8 cellular contexts compared by ENCODE assay signal in the genomic region with DNA sequence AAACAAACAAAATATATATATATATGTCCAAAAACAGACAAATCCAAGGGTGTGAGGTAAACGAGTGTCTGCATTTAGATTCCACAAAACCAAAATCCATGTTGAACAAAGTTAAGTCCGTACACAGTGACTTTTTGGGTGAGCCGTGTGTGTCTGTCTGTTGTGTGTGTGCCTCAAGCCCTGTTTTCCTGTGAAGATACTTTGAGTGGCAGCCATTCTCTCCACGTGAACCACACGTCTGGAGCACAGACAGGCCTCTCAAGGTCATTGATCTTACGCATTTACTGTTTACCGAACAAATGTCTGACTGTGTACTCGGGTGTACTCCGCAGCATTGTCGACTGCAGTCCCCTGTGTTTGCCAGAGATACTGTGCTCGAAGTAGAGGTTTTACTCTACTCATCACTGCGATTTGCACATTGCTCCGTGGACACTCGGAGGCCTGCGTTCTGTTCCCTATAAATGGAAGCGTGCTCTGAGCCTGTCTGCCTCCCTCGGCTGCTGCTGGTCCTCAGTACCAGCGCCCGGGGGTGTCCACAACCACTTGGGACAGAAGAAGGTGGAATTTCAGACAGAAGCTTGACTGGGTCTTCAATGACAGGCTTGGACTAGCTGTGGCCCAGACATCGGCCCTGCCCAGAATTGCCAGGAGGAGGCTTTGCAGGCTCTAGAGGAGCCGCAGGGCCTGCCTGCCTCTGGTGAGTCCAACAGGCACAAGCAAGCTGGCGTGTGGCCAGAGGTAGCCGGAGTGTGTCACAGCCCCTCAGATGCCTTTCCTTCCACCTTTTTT. TPM values are rescaled to one million over a fixed set of nuclear protein-coding genes. Genes with fewer than 3 reads are reported as not detected.
DNase-seq lines count a peak whose midpoint lies in the region; ATAC-seq and TF ChIP-seq lines count a peak whose summit lies in the region.
"Had no signal": no experiment of that assay in that cellular context is flagged by ENCODE, and none has a peak within 500 bp of the region (broad histone marks: within the 10 kb centered on the region; RNA-seq: fewer than 3 reads in every experiment).

No MANE protein-coding gene starts in this region.

- H3K27me3 ChIP-seq in tibial nerve: no peaks in the 10 kb centered on the region

- no peak for TF ChIP-seq POLR2A in tibial nerve (IDR thresholded peaks at IDR 0.05)

- TF ChIP-seq CTCF in tibial nerve (IDR thresholded peaks at IDR 0.05): no peak

- H3K4me1 ChIP-seq in mesodermal cell (ENCODE audit: control insufficient read depth, insufficient read depth, low read length, poor library complexity, severe bottlenecking) (peaks cover 30% of the 10 kb centered on the region), tibial nerve (peaks cover 0 to 70% (median 36%) of the 10 kb centered on the region in 4 donors)

- H3K36me3 ChIP-seq in mesodermal cell (ENCODE audit: control insufficient read depth, insufficient read depth, low read length) (peaks cover 48% of the 10 kb centered on the region), tibial nerve (peaks cover 0 to 41% (median 12%) of the 10 kb centered on the region in 3 donors)

- DNase-seq in MV-4-11 (lab: John Stamatoyannopoulos, UW): peak; percentile 14
- no peak for DNase-seq in effector memory CD8-positive, alpha-beta T cell
- peak; percentile 74 for DNase-seq in tibial nerve (ENCODE audit: low spot score in 2 of 2)
- no peak for DNase-seq in OCI-M2 (lab: John Stamatoyannopoulos, UW; ENCODE audit: unreplicated experiment)
- DNase-seq in NOMO-1 (lab: John Stamatoyannopoulos, UW; ENCODE audit: unreplicated experiment in 2 of 2): no peak

- H3K4me3 Mint-ChIP-seq in effector memory CD8-positive, alpha-beta T cell: no peak overlapping the region

- H3K27me3 Mint-ChIP-seq in effector memory CD8-positive, alpha-beta T cell: no peaks in the 10 kb centered on the region

- TF ChIP-seq EP300 in tibial nerve (IDR thresholded peaks at IDR 0.05): no peak

- H3K9me3 ChIP-seq in mesodermal cell (ENCODE audit: control insufficient read depth, low read length): no peaks in the 10 kb centered on the region
- no peaks in the 10 kb centered on the region for H3K9me3 ChIP-seq in tibial nerve

- H3K36me3 Mint-ChIP-seq in effector memory CD8-positive, alpha-beta T cell (ENCODE audit: insufficient read depth): peaks cover 46% of the 10 kb centered on the region

- peaks cover 0 to 8% of the 10 kb centered on the region in 2 donors for H3K4me1 Mint-ChIP-seq in effector memory CD8-positive, alpha-beta T cell (ENCODE audit: low read depth in 2 of 2)

- peak overlapping the region; percentile 23 for H3K27ac ChIP-seq in mesodermal cell (ENCODE audit: low read depth, low read length, severe bottlenecking)
- H3K27ac ChIP-seq in tibial nerve: peak overlapping the region; percentile 72 to 98 (median 90)

- H3K27ac Mint-ChIP-seq in effector memory CD8-positive, alpha-beta T cell: peak overlapping the region; percentile 19 to 53

- H3K9me3 Mint-ChIP-seq in effector memory CD8-positive, alpha-beta T cell: no peaks in the 10 kb centered on the region

- no peak for ATAC-seq in effector memory CD8-positive, alpha-beta T cell (replicated peaks)
- ATAC-seq in GM19324 (IDR thresholded peaks at IDR 0.05; ENCODE audit: low FRiP score, unreplicated experiment): no peak

- 94 to 95% methylated on average over 20 to 21 of the region's 23 CpGs for WGBS in mesodermal cell (ENCODE audit: insufficient coverage in 2 of 2), 2 experiments
- WGBS in tibial nerve, 2 donors: 61 to 66% methylated on average over 22 to 23 of the region's 23 CpGs

- no peak overlapping the region for H3K4me3 ChIP-seq in mesodermal cell (ENCODE audit: extremely low read depth, insufficient read depth, low read length, poor library complexity, severe bottlenecking)
- H3K4me3 ChIP-seq in tibial nerve: no peak overlapping the region

RNA-seq across cellular contexts. Expression of gene CYP17A1, which starts 22.1 kb away (rescaled TPM):
- not detected for polyA plus RNA-seq in mesodermal cell (2013, experiment 1 of 2)
- polyA plus RNA-seq in mesodermal cell (2013, experiment 2 of 2): not detected
- total RNA-seq in tibial nerve: not detected
- total RNA-seq: frontal cortex had no signal

RNA-seq across cellular contexts. Expression of gene BORCS7, which starts 39.0 kb away (rescaled TPM):
- polyA plus RNA-seq in mesodermal cell (2013, experiment 1 of 2): 8.2 TPM
- 8.1 TPM for polyA plus RNA-seq in mesodermal cell (2013, experiment 2 of 2)
- 10 to 100 TPM; 18.4 to 40.2 (median 37.3) TPM for total RNA-seq in tibial nerve

RNA-seq across cellular contexts. Expression of gene AS3MT, which starts 54.2 kb away (rescaled TPM):
- polyA plus RNA-seq in mesodermal cell (2013, experiment 1 of 2): 8.4 TPM
- polyA plus RNA-seq in mesodermal cell (2013, experiment 2 of 2): 8.2 TPM
- total RNA-seq in tibial nerve: 1 to 10 TPM; 2.6 to 9.6 (median 5.3) TPM

Comparison
In these comparisons a context has a peak if more than half of its experiments do, and no peak if none do; other contexts are left out.
1. DNase-seq: peak in MV-4-11 (single experiment) and tibial nerve (2 of 2); none in effector memory CD8-positive, alpha-beta T cell (0 of 3), OCI-M2 (single experiment) and NOMO-1 (0 of 2).